ENCODE assay signal across 19 cellular contexts in the genomic region with DNA sequence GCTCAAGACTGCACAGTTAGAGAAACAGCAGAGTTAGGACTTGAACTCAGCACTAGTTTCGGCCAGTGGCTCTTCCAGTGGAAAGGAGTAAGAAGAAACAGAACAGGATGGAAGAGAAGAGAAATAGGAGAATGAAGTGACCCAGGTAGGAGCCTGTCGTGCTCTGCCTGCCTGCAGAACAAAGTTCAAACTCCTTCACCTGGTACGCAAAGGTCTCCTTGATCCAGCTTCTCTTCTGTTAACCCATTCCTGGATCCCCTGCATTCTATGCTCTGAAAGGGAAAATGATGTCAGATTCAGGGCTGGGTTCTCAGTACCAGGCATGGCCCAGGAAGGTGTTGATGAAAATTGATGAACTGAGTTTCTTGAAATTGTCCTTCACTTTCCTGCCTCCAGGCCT. TPM values are rescaled to one million over a fixed set of nuclear protein-coding genes. Genes with fewer than 3 reads are reported as not detected.
"Had no signal": no experiment of that assay in that cellular context is flagged by ENCODE, and none has a peak within 500 bp of the region (broad histone marks: within the 10 kb centered on the region; RNA-seq: fewer than 3 reads in every experiment).

No MANE protein-coding gene starts in this region.

- FAIRE-seq: astrocyte had no signal

- DNase-seq: activated CD4-positive, alpha-beta T cell treated with anti-CD3 and anti-CD28 coated beads, Interleukin-2, amount 50 U/mL, for 1 hour; activated CD8-positive, alpha-beta memory T cell treated with anti-CD3 and anti-CD28 coated beads, Interleukin-2, amount 50 U/mL, for 4 hours; activated effector memory CD4-positive, alpha-beta T cell treated with Interleukin-2 at 50 U/mL for 16 hours; activated T-cell treated with anti-CD3 and anti-CD28 coated beads, Interleukin-2, amount 50 U/mL, for 48 hours; effector memory CD4-positive, alpha-beta T cell; mesenchymal stem cell; naive thymus-derived CD4-positive, alpha-beta T cell; ovary; psoas muscle; right cardiac atrium; T-helper 1 cell; T1000; transverse colon had no signal

- ATAC-seq: mucosa of descending colon; naive thymus-derived CD4-positive, alpha-beta T cell; psoas muscle; right cardiac atrium had no signal

- H3K27ac Mint-ChIP-seq: activated naive CD4-positive, alpha-beta T cell treated with anti-CD3 and anti-CD28 coated beads, Interleukin-2, amount 50 U/mL, for 24 hours; dendritic cell treated with granulocyte-macrophage colony-stimulating factor and Interleukin-4, amounts not matched to agents 40 ng/mL and 50 ng/mL, for 4 days; stimulated activated naive CD8-positive, alpha-beta T cell treated with anti-CD3 and anti-CD28 coated beads, Interleukin-15, Interleukin-2, amounts not matched to agents 100 ng/mL and 50 ng/mL, for 24 hours had no signal

- H3K9me3 Mint-ChIP-seq: activated naive CD4-positive, alpha-beta T cell treated with anti-CD3 and anti-CD28 coated beads, Interleukin-2, amount 50 U/mL, for 24 hours; dendritic cell treated with granulocyte-macrophage colony-stimulating factor and Interleukin-4, amounts not matched to agents 40 ng/mL and 50 ng/mL, for 4 days; stimulated activated naive CD8-positive, alpha-beta T cell treated with anti-CD3 and anti-CD28 coated beads, Interleukin-15, Interleukin-2, amounts not matched to agents 100 ng/mL and 50 ng/mL, for 24 hours had no signal

- H3K27ac ChIP-seq: ovary, psoas muscle, transverse colon, vagina had no signal

- H3K9me3 ChIP-seq: mucosa of descending colon, ovary, psoas muscle, transverse colon, vagina had no signal

- H3K4me3 Mint-ChIP-seq: activated naive CD4-positive, alpha-beta T cell treated with anti-CD3 and anti-CD28 coated beads, Interleukin-2, amount 50 U/mL, for 24 hours; dendritic cell treated with granulocyte-macrophage colony-stimulating factor and Interleukin-4, amounts not matched to agents 40 ng/mL and 50 ng/mL, for 4 days; stimulated activated naive CD8-positive, alpha-beta T cell treated with anti-CD3 and anti-CD28 coated beads, Interleukin-15, Interleukin-2, amounts not matched to agents 100 ng/mL and 50 ng/mL, for 24 hours had no signal

- H3K27me3 ChIP-seq: ovary, transverse colon, vagina had no signal

- H3K4me3 ChIP-seq: mucosa of descending colon, ovary, psoas muscle, transverse colon, vagina had no signal

- H3K27me3 Mint-ChIP-seq: activated naive CD4-positive, alpha-beta T cell treated with anti-CD3 and anti-CD28 coated beads, Interleukin-2, amount 50 U/mL, for 24 hours; stimulated activated naive CD8-positive, alpha-beta T cell treated with anti-CD3 and anti-CD28 coated beads, Interleukin-15, Interleukin-2, amounts not matched to agents 100 ng/mL and 50 ng/mL, for 24 hours had no signal

- H3K36me3 ChIP-seq: ovary had no signal

RNA-seq across cellular contexts. Expression of a gene that starts 3.9 kb away (rescaled TPM):
- total RNA-seq: vagina had no signal
